Comparison of ENCODE assay signal across 9 cellular contexts in the genomic region with DNA sequence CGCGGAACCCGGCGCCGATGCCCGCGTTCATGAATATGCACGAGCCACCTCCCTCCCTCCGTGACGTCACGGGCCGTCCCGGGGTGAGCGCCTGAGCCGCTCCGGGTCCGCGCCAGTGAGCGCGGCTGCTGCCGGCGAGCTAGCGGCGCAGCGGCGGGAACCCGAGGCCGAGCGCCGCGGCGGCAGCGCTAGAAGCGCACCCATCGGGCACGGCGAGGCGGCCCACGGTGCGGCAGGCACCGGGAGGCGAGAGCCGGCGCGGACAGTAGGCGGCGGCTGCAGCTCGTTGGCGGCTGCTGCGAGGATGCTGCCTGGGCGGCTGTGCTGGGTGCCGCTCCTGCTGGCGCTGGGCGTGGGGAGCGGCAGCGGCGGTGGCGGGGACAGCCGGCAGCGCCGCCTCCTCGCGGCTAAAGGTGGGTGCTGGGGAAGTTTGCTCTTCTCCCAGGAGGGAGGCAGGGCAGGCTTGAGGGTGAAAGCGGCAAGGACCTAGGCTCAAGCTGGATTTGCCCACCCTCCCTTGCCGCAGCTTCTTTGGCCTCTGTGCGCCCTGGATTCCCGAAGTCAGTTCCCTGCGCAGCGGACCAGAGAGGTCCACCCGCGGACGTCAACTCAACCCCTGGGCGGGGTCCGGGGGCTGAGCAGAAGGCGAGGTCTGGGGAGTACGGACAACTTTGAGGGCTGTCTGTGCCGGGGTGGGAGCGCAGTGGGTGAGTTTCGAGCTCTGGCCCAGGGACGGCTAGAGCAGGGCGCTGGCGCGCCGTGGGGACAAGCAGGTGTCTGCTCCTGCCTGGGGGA. TPM values are rescaled to one million over a fixed set of nuclear protein-coding genes. Genes with fewer than 3 reads are reported as not detected.
A peak's percentile ranks its signal among the peaks of the same experiment; 100 is the strongest.
DNase-seq lines count a peak whose midpoint lies in the region; ATAC-seq, FAIRE-seq and TF ChIP-seq lines count a peak whose summit lies in the region.
"Had no signal": no experiment of that assay in that cellular context is flagged by ENCODE, and none has a peak within 500 bp of the region (broad histone marks: within the 10 kb centered on the region; RNA-seq: fewer than 3 reads in every experiment).

A gene (plus strand): TSS at position 115 of the 795 bp plus-strand sequence.

- CTCF ChIA-PET in naive thymus-derived CD4-positive, alpha-beta T cell (lab: Charles Lee) = no interaction called here

- peaks cover 0 to 11% (median 3%) of the 10 kb centered on the region in 7 donors for H3K4me1 Mint-ChIP-seq in naive thymus-derived CD4-positive, alpha-beta T cell

- peaks cover 47 to 70% (median 56%) of the 10 kb centered on the region in 5 donors for H3K27me3 Mint-ChIP-seq in naive thymus-derived CD4-positive, alpha-beta T cell

- H3K9me3 ChIP-seq in naive thymus-derived CD4-positive, alpha-beta T cell (ENCODE audit: control insufficient read depth in 2 of 3, low read length in 3 of 3) = no peaks in the 10 kb centered on the region
- H3K9me3 ChIP-seq: neutrophil had no signal

- no peaks in the 10 kb centered on the region for H3K36me3 ChIP-seq in naive thymus-derived CD4-positive, alpha-beta T cell (ENCODE audit: control insufficient read depth in 2 of 3, insufficient read depth in 3 of 3, low read length in 3 of 3)
- H3K36me3 ChIP-seq: neutrophil had no signal

- TF ChIP-seq CTCF in AG09309 (IDR thresholded peaks at IDR 0.05; ENCODE audit: control insufficient read depth, insufficient read depth, low read depth, low read length, missing control alignments) = no peak
- peak; percentile 47 for TF ChIP-seq CTCF in LNCaP clone FGC (IDR thresholded peaks at IDR 0.05; ENCODE audit: control insufficient read depth, extremely low read depth, insufficient read depth)
- TF ChIP-seq CTCF in fibroblast of the aortic adventitia (IDR thresholded peaks at IDR 0.05; ENCODE audit: insufficient read depth, low read length) = no peak

- H3K4me3 Mint-ChIP-seq in naive thymus-derived CD4-positive, alpha-beta T cell = peak within 1 kb of the TSS in 2 of 10 donors; percentile 38 to 41

- DNase-seq in AG09309 (ENCODE audit: low read depth) (no peak), GM18507 (ENCODE audit: extremely low spot score, insufficient read length, low read depth) (peak; percentile 11), LNCaP clone FGC (ENCODE audit: low read depth) (no peak), T1000 (lab: John Stamatoyannopoulos, UW) (peak; percentile 61), fibroblast of the aortic adventitia (ENCODE audit: low read depth) (peak; percentile 4), HPDE6-E6E7 (ENCODE audit: extremely low spot score) (no peak)
- peak in 1 of 9 donors; percentile 33 for DNase-seq in naive thymus-derived CD4-positive, alpha-beta T cell
- DNase-seq in central memory CD4-positive, alpha-beta T cell = no peak

- peaks cover 0 to 5% (median 0%) of the 10 kb centered on the region in 11 donors for H3K9me3 Mint-ChIP-seq in naive thymus-derived CD4-positive, alpha-beta T cell

- H3K4me3 ChIP-seq in AG09309 (ENCODE audit: control insufficient read depth, low read depth, low read length) = peak within 1 kb of the TSS; percentile 21
- no peak within 1 kb of the TSS for H3K4me3 ChIP-seq in LNCaP clone FGC (ENCODE audit: low read depth, low read length)
- peak within 1 kb of the TSS; percentile 44 for H3K4me3 ChIP-seq in fibroblast of the aortic adventitia (ENCODE audit: low read depth, low read length)
- H3K4me3 ChIP-seq in naive thymus-derived CD4-positive, alpha-beta T cell (ENCODE audit: low read length) = no peak within 1 kb of the TSS

- no peaks in the 10 kb centered on the region for H3K4me1 ChIP-seq in naive thymus-derived CD4-positive, alpha-beta T cell (ENCODE audit: control insufficient read depth in 2 of 2, insufficient read depth in 2 of 2, low read length in 2 of 2)

- intact Hi-C loops in naive thymus-derived CD4-positive, alpha-beta T cell (cut with micrococcal nuclease) = loop anchor here (5.0 to 10.0 kb wide), 2 partner anchors 510 to 1257 kb away; no protein-coding TSS in a partner anchor

- no peak for FAIRE-seq in GM18507 (lab: Jason Lieb, UNC)

- no peaks in the 10 kb centered on the region for H3K27me3 ChIP-seq in naive thymus-derived CD4-positive, alpha-beta T cell (ENCODE audit: control insufficient read depth in 2 of 2, insufficient read depth in 2 of 2, low read length in 2 of 2)

- peak; percentile 36 for ATAC-seq in naive thymus-derived CD4-positive, alpha-beta T cell

- POLR2A ChIA-PET in naive thymus-derived CD4-positive, alpha-beta T cell (lab: Charles Lee) = no interaction called here

- H3K27ac Mint-ChIP-seq in naive thymus-derived CD4-positive, alpha-beta T cell = no peak within 1 kb of the TSS

- H3K27ac ChIP-seq in naive thymus-derived CD4-positive, alpha-beta T cell (ENCODE audit: low read depth, low read length) = no peak within 1 kb of the TSS
- H3K27ac ChIP-seq: neutrophil had no signal

- H3K36me3 Mint-ChIP-seq in naive thymus-derived CD4-positive, alpha-beta T cell = no peaks in the 10 kb centered on the region

RNA-seq across cellular contexts. Expression of the gene that starts here (rescaled TPM):
- total RNA-seq in fibroblast of the aortic adventitia (ENCODE audit: low replicate concordance) = 0.82 and 3.2 TPM in 2 replicates
- total RNA-seq in naive thymus-derived CD4-positive, alpha-beta T cell = under 1 TPM in 1 of 5 experiments, not detected in 4; 0.02 TPM
- not detected for polyA plus RNA-seq in naive thymus-derived CD4-positive, alpha-beta T cell

Comparison
In these comparisons a context has a peak if more than half of its experiments do, and no peak if none do; other contexts are left out.
1. Peak in ATAC-seq in naive thymus-derived CD4-positive, alpha-beta T cell; RNA of the gene not detected or under 1 TPM.
2. DNase-seq: peak in GM18507 (single experiment), T1000 (single experiment) and fibroblast of the aortic adventitia (single experiment); none in AG09309 (single experiment), LNCaP clone FGC (single experiment), HPDE6-E6E7 (single experiment) and central memory CD4-positive, alpha-beta T cell (single experiment).
3. H3K4me3 ChIP-seq: peak in AG09309 (single experiment) and fibroblast of the aortic adventitia (single experiment); none in LNCaP clone FGC (single experiment) and naive thymus-derived CD4-positive, alpha-beta T cell (single experiment).